8 cellular contexts compared by ENCODE assay signal in genomic region chr6:73516712-73517489, GRCh38. TPM values are rescaled to one million over a fixed set of nuclear protein-coding genes. Genes with fewer than 3 reads are reported as not detected.
DNase-seq lines count a peak whose midpoint lies in the region; ATAC-seq and TF ChIP-seq lines count a peak whose summit lies in the region.

No MANE protein-coding gene starts in this region.

- no peak for TF ChIP-seq CTCF in MCF 10A (IDR thresholded peaks at IDR 0.05; ENCODE audit: unreplicated experiment)

- CTCF ChIA-PET in CD8-positive, alpha-beta memory T cell (lab: Charles Lee) = interaction anchor here (1.0 to 7.5 kb wide), 5 partner anchors 63 to 136 kb away, joined by 3 to 141 read pairs (median 3); no protein-coding TSS in a partner anchor
- CTCF ChIA-PET in MCF 10A (lab: Yijun Ruan, JAX) = interaction anchor here (0.6 to 6.5 kb wide), 11 partner anchors 51 to 1693 kb away, joined by 3 to 108 read pairs (median 3); partner anchors contain the start of gene SLC17A5

- H3K27me3 Mint-ChIP-seq in CD8-positive, alpha-beta memory T cell = peaks cover 0 to 11% of the 10 kb centered on the region in 2 donors
- no peaks in the 10 kb centered on the region for H3K27me3 Mint-ChIP-seq in MCF 10A (ENCODE audit: insufficient read depth, unreplicated experiment)
- no peaks in the 10 kb centered on the region for H3K27me3 Mint-ChIP-seq in naive B cell

- H3K36me3 Mint-ChIP-seq in CD8-positive, alpha-beta memory T cell = peaks cover 22 to 77% (median 25%) of the 10 kb centered on the region in 3 donors
- H3K36me3 Mint-ChIP-seq in MCF 10A (ENCODE audit: insufficient read depth, unreplicated experiment) (peaks cover 88% of the 10 kb centered on the region), naive B cell (peaks cover 22 to 24% of the 10 kb centered on the region in 2 donors)

- H3K4me1 Mint-ChIP-seq in CD8-positive, alpha-beta memory T cell = peaks cover 62 to 71% (median 63%) of the 10 kb centered on the region in 3 donors
- peaks cover 12% of the 10 kb centered on the region for H3K4me1 Mint-ChIP-seq in MCF 10A (ENCODE audit: insufficient read depth, unreplicated experiment)
- H3K4me1 Mint-ChIP-seq in naive B cell = peaks cover 42 to 63% (median 53%) of the 10 kb centered on the region in 3 donors

- no peak overlapping the region for H3K4me3 ChIP-seq in CD8-positive, alpha-beta memory T cell (ENCODE audit: low read length)

- peak overlapping the region; percentile 71 to 99 (median 84) for H3K27ac Mint-ChIP-seq in CD8-positive, alpha-beta memory T cell
- H3K27ac Mint-ChIP-seq in MCF 10A (ENCODE audit: low read depth, unreplicated experiment) (no peak overlapping the region), naive B cell (peak overlapping the region in 4 of 6 donors; percentile 41 to 79 (median 72))

- no peaks in the 10 kb centered on the region for H3K27me3 ChIP-seq in CD8-positive, alpha-beta memory T cell (ENCODE audit: insufficient read depth, low read length, poor library complexity, severe bottlenecking)

- no peak for ATAC-seq in naive B cell (ENCODE audit: low read depth in 2 of 2)
- ATAC-seq in HG03439 (IDR thresholded peaks at IDR 0.05; ENCODE audit: unreplicated experiment) = no peak

- peaks cover 36% of the 10 kb centered on the region for H3K4me1 ChIP-seq in CD8-positive, alpha-beta memory T cell (ENCODE audit: insufficient read depth, low read length)

- peaks cover 50% of the 10 kb centered on the region for H3K36me3 ChIP-seq in CD8-positive, alpha-beta memory T cell (ENCODE audit: insufficient read depth, low read length)

- no TSS peak for BruUV-seq in MCF 10A (replicated peaks; lab: Mats Ljungman, UMichigan)

- intact Hi-C loops in MCF 10A (cut with micrococcal nuclease) = no loop called here

- no peak overlapping the region for H3K27ac ChIP-seq in CD8-positive, alpha-beta memory T cell (ENCODE audit: low read depth, low read length)

- POLR2A ChIA-PET in CD8-positive, alpha-beta memory T cell (lab: Charles Lee) = interaction anchor here (0.7 to 2.5 kb wide), 6 partner anchors 21 to 137 kb away, joined by 3 to 10 read pairs (median 5); partner anchors contain the start of gene SLC17A5
- POLR2A ChIA-PET in MCF 10A (lab: Yijun Ruan, JAX) = interaction anchor here (0.6 to 12.5 kb wide), 10 partner anchors 26 to 136 kb away, joined by 3 to 244 read pairs (median 6); partner anchors contain the start of genes CGAS, MTO1 and SLC17A5

- peak overlapping the region; percentile 15 to 88 (median 55) for H3K4me3 Mint-ChIP-seq in CD8-positive, alpha-beta memory T cell
- peak overlapping the region; percentile 60 for H3K4me3 Mint-ChIP-seq in MCF 10A (ENCODE audit: unreplicated experiment)
- peak overlapping the region in 7 of 8 donors; percentile 15 to 83 (median 45) for H3K4me3 Mint-ChIP-seq in naive B cell

- H3K9me3 Mint-ChIP-seq in CD8-positive, alpha-beta memory T cell = no peaks in the 10 kb centered on the region
- H3K9me3 Mint-ChIP-seq in MCF 10A (ENCODE audit: unreplicated experiment) (no peaks in the 10 kb centered on the region), naive B cell (peaks cover 0 to 2% (median 0%) of the 10 kb centered on the region in 7 donors)

- DNase-seq in CD8-positive, alpha-beta memory T cell = peak in 1 of 5 donors; percentile 11
- DNase-seq in LoVo (ENCODE audit: low spot score) (peak; percentile 50), MCF 10A (ENCODE audit: unreplicated experiment) (peak; percentile 22), naive B cell (no peak), NOMO-1 treated with dmso at 0.1 percent for 144 hours (lab: John Stamatoyannopoulos, UW; ENCODE audit: unreplicated experiment) (no peak), GM03348 (ENCODE audit: low spot score) (no peak), epidermal melanocyte (ENCODE audit: insufficient read length, low spot score) (no peak)

- no peaks in the 10 kb centered on the region for H3K9me3 ChIP-seq in CD8-positive, alpha-beta memory T cell (ENCODE audit: low read length)

RNA-seq across cellular contexts. Expression of gene EEF1A1, which starts 3.9 kb away (rescaled TPM):
- 1,000 to 10,000 TPM; 8,526 to 8,727 TPM for total RNA-seq in CD8-positive, alpha-beta memory T cell
- 10,611 TPM for polyA plus RNA-seq in CD8-positive, alpha-beta memory T cell
- total RNA-seq in MCF 10A (2022) = 13,507 and 14,346 TPM in 2 replicates
- polyA plus RNA-seq in naive B cell (ENCODE audit: low read depth in 6 of 6) = over 10,000 TPM in 1 of 6 donors, 1,000 to 10,000 TPM in 5; 7,111 to 10,868 (median 8,890) TPM

RNA-seq across cellular contexts. Expression of gene MTO1, which starts 55.4 kb away (rescaled TPM):
- 10 to 100 TPM; 44.2 to 48.1 TPM for total RNA-seq in CD8-positive, alpha-beta memory T cell
- polyA plus RNA-seq in CD8-positive, alpha-beta memory T cell = 34.4 TPM
- 50.8 and 51.4 TPM in 2 replicates for total RNA-seq in MCF 10A (2022)
- polyA plus RNA-seq in naive B cell (ENCODE audit: low read depth in 6 of 6) = 10 to 100 TPM; 24.3 to 56.5 (median 30.8) TPM

Comparison
In these comparisons a context has a peak if more than half of its experiments do, and no peak if none do; other contexts are left out.
1. DNase-seq: peak in LoVo (single experiment) and MCF 10A (single experiment); none in naive B cell (single experiment), NOMO-1 treated with dmso at 0.1 percent for 144 hours (single experiment), GM03348 (single experiment) and epidermal melanocyte (single experiment).
2. Peak in every context shown above with its lines, with median percentiles within 50 percentile points of each other: H3K4me3 Mint-ChIP-seq.